ENCODE assay signal across 9 cellular contexts in genomic region chr10:34305189-34305588, GRCh38.
DNase-seq lines count a peak whose midpoint lies in the region; ATAC-seq and TF ChIP-seq lines count a peak whose summit lies in the region.
"Had no signal": no experiment of that assay in that cellular context is flagged by ENCODE, and none has a peak within 500 bp of the region (broad histone marks: within the 10 kb centered on the region; RNA-seq: fewer than 3 reads in every experiment).

No MANE protein-coding gene starts in this region.

- H3K4me2 ChIP-seq in MM.1S (ENCODE audit: low read depth, low read length): no peak overlapping the region

- H3K9me2 ChIP-seq in MM.1S (replicated peaks; ENCODE audit: insufficient read depth, low read length): no peaks in the 10 kb centered on the region

- no peak overlapping the region for H3K9ac ChIP-seq in MM.1S (ENCODE audit: low read length)

- H3K36me3 ChIP-seq in RWPE2 (ENCODE audit: low read depth): no peaks in the 10 kb centered on the region
- no peaks in the 10 kb centered on the region for H3K36me3 ChIP-seq in MM.1S (replicated peaks; ENCODE audit: insufficient read depth, low read length)

- no peaks in the 10 kb centered on the region for H4K20me1 ChIP-seq in MM.1S (ENCODE audit: insufficient read depth, low read length)

- no peak for TF ChIP-seq CTCF in RWPE2 (IDR thresholded peaks at IDR 0.05; ENCODE audit: poor library complexity, severe bottlenecking)
- peak; percentile 20 for TF ChIP-seq CTCF in nephron progenitor cell (IDR thresholded peaks at IDR 0.05)
- TF ChIP-seq CTCF in MM.1S (IDR thresholded peaks at IDR 0.05; ENCODE audit: low read length): no peak

- no peaks in the 10 kb centered on the region for H3K9me3 ChIP-seq in RWPE2 (ENCODE audit: severe bottlenecking)
- H3K9me3 ChIP-seq in MM.1S (replicated peaks; ENCODE audit: insufficient read depth, low read length): no peaks in the 10 kb centered on the region

- peaks cover 4% of the 10 kb centered on the region for H3K27me3 Mint-ChIP-seq in nephron progenitor cell (ENCODE audit: low read depth, poor library complexity)
- H3K27me3 Mint-ChIP-seq: central memory CD8-positive, alpha-beta T cell had no signal

- peaks cover 27% of the 10 kb centered on the region for H3K36me3 Mint-ChIP-seq in nephron progenitor cell (ENCODE audit: low read depth)

- H3K27me3 ChIP-seq in RWPE2 (ENCODE audit: insufficient read depth, poor library complexity, severe bottlenecking): no peaks in the 10 kb centered on the region
- no peaks in the 10 kb centered on the region for H3K27me3 ChIP-seq in MM.1S (replicated peaks; ENCODE audit: insufficient read depth, low read length)

- H3K9me3 Mint-ChIP-seq in nephron progenitor cell: no peaks in the 10 kb centered on the region

- H3K79me2 ChIP-seq in MM.1S (ENCODE audit: low read length): no peaks in the 10 kb centered on the region

- DNase-seq in RWPE2 (ENCODE audit: low spot score): no peak
- DNase-seq in nephron progenitor cell: peak; percentile 12
- DNase-seq in stimulated activated naive CD4-positive, alpha-beta T cell (lab: John Stamatoyannopoulos, UW): no peak
- DNase-seq in kidney glomerular epithelial cell (lab: John Stamatoyannopoulos, UW): no peak
- no peak for DNase-seq in inferior parietal cortex (ENCODE audit: extremely low spot score)
- no peak for DNase-seq in MM.1S

- no peak overlapping the region for H2AFZ ChIP-seq in MM.1S (ENCODE audit: low read length)

- H3K4me1 ChIP-seq in RWPE2 (ENCODE audit: insufficient read depth, poor library complexity, severe bottlenecking): no peaks in the 10 kb centered on the region
- H3K4me1 ChIP-seq in MM.1S (ENCODE audit: low read length): no peaks in the 10 kb centered on the region

- ATAC-seq in GM18867 (IDR thresholded peaks at IDR 0.05; ENCODE audit: unreplicated experiment): peak; percentile 95
- peak; percentile 64 for ATAC-seq in HG02981 (IDR thresholded peaks at IDR 0.05; ENCODE audit: unreplicated experiment)
- peak; percentile 33; the same call in 2 of the 3 replicates for ATAC-seq in RWPE2 (ENCODE audit: low read depth)

- H3K27ac ChIP-seq in RWPE2 (ENCODE audit: poor library complexity, severe bottlenecking) (no peak overlapping the region), MM.1S (ENCODE audit: low read length) (no peak overlapping the region)

- H3F3A ChIP-seq in MM.1S (ENCODE audit: insufficient read depth, low read length): no peaks in the 10 kb centered on the region

- H3K27ac Mint-ChIP-seq in nephron progenitor cell: no peak overlapping the region

- H3K4me3 ChIP-seq in RWPE2 (ENCODE audit: severe bottlenecking): no peak overlapping the region
- H3K4me3 ChIP-seq in MM.1S (ENCODE audit: low read length): no peak overlapping the region

- H3K4me3 Mint-ChIP-seq in nephron progenitor cell: no peak overlapping the region
- H3K4me3 Mint-ChIP-seq: central memory CD8-positive, alpha-beta T cell had no signal

- peaks cover 32% of the 10 kb centered on the region for H3K4me1 Mint-ChIP-seq in nephron progenitor cell
- H3K4me1 Mint-ChIP-seq: central memory CD8-positive, alpha-beta T cell had no signal

Comparison
In these comparisons a context has a peak if more than half of its experiments do, and no peak if none do; other contexts are left out.
1. ATAC-seq: peak in every context shown above with its lines; median percentile 95 in GM18867; 64 in HG02981; 33 in RWPE2.